8 cellular contexts compared by ENCODE assay signal in genomic region chr9:117744856-117745389, GRCh38. TPM values are rescaled to one million over a fixed set of nuclear protein-coding genes. Genes with fewer than 3 reads are reported as not detected.
DNase-seq lines count a peak whose midpoint lies in the region; ATAC-seq, FAIRE-seq and TF ChIP-seq lines count a peak whose summit lies in the region.

No MANE protein-coding gene starts in this region.

- H3K27me3 ChIP-seq in mesendoderm (ENCODE audit: insufficient read depth, low read length, poor library complexity) (no peaks in the 10 kb centered on the region), trophoblast cell (ENCODE audit: insufficient read depth, low read length) (no peaks in the 10 kb centered on the region)

- H3K4me1 Mint-ChIP-seq in stimulated activated naive CD8-positive, alpha-beta T cell treated with anti-CD3 and anti-CD28 coated beads, Interleukin-15, amount 100 ng/mL, for 72 hours, result peaks cover 5% of the 10 kb centered on the region
- no peaks in the 10 kb centered on the region for H3K4me1 Mint-ChIP-seq in activated naive CD4-positive, alpha-beta T cell treated with anti-CD3 and anti-CD28 coated beads for 36 hours (ENCODE audit: low read depth)

- H3K79me1 ChIP-seq in mesendoderm (ENCODE audit: low read length) (no peaks in the 10 kb centered on the region), trophoblast cell (ENCODE audit: low read length) (no peaks in the 10 kb centered on the region)

- H3K36me3 ChIP-seq in mesendoderm (ENCODE audit: control insufficient read depth, insufficient read depth, low read length) (no peaks in the 10 kb centered on the region), trophoblast cell (ENCODE audit: control insufficient read depth in 1 of 2, insufficient read depth in 2 of 2, low read length in 2 of 2) (no peaks in the 10 kb centered on the region)

- H3K9ac ChIP-seq in mesendoderm (ENCODE audit: low read length), result no peak overlapping the region
- no peak overlapping the region for H3K9ac ChIP-seq in trophoblast cell (ENCODE audit: low read length)

- no peak for ATAC-seq in stimulated activated naive CD8-positive, alpha-beta T cell treated with anti-CD3 and anti-CD28 coated beads, Interleukin-15, amount 100 ng/mL, for 72 hours
- no peak for ATAC-seq in stimulated activated naive CD8-positive, alpha-beta T cell treated with anti-CD3 and anti-CD28 coated beads, Interleukin-15, Interleukin-2, amounts not matched to agents 100 U/mL and 50 U/mL, for 24 hours
- no peak for ATAC-seq in esophagus mucosa

- no peak for TF ChIP-seq POLR2A in H54 (IDR thresholded peaks at IDR 0.05; ENCODE audit: low read depth, low read length)

- no peak for TF ChIP-seq CTCF in choroid plexus epithelial cell (conservative IDR thresholded peaks at IDR 0.05; ENCODE audit: low read depth, low read length)

- H3K4me1 ChIP-seq in mesendoderm (ENCODE audit: control insufficient read depth, low read depth, low read length) (no peaks in the 10 kb centered on the region), trophoblast cell (ENCODE audit: control insufficient read depth in 1 of 2, insufficient read depth in 2 of 2, low read length in 2 of 2) (no peaks in the 10 kb centered on the region)

- H3K23ac ChIP-seq in mesendoderm (ENCODE audit: low read length), result no peak overlapping the region
- no peak overlapping the region for H3K23ac ChIP-seq in trophoblast cell (ENCODE audit: low read length)

- H3K14ac ChIP-seq in trophoblast cell (ENCODE audit: low read length), result no peak overlapping the region

- no peak overlapping the region for H4K91ac ChIP-seq in trophoblast cell (ENCODE audit: low read depth, low read length)

- H3K56ac ChIP-seq in mesendoderm (ENCODE audit: low read length), result no peak overlapping the region

- no peak overlapping the region for H2BK120ac ChIP-seq in mesendoderm (ENCODE audit: low read depth, low read length)
- H2BK120ac ChIP-seq in trophoblast cell (ENCODE audit: insufficient read depth, low read length, poor library complexity), result no peak overlapping the region

- H2BK5ac ChIP-seq in mesendoderm (ENCODE audit: low read length) (no peak overlapping the region), trophoblast cell (ENCODE audit: low read depth, low read length, poor library complexity) (no peak overlapping the region)

- no peak overlapping the region for H2AFZ ChIP-seq in trophoblast cell (ENCODE audit: insufficient read depth, low read length, poor library complexity)

- no peak overlapping the region for H4K12ac ChIP-seq in trophoblast cell (ENCODE audit: low read depth, low read length)

- H2AK5ac ChIP-seq in mesendoderm (ENCODE audit: low read length) (no peak overlapping the region), trophoblast cell (ENCODE audit: low read length) (no peak overlapping the region)

- H3K27ac ChIP-seq in mesendoderm (ENCODE audit: low read depth, low read length) (no peak overlapping the region), trophoblast cell (ENCODE audit: low read depth, low read length) (no peak overlapping the region)

- DNase-seq in stimulated activated naive CD8-positive, alpha-beta T cell treated with anti-CD3 and anti-CD28 coated beads, Interleukin-15, amount 100 ng/mL, for 72 hours, result no peak
- DNase-seq in stimulated activated naive CD8-positive, alpha-beta T cell treated with anti-CD3 and anti-CD28 coated beads, Interleukin-15, Interleukin-2, amounts not matched to agents 100 U/mL and 50 U/mL, for 24 hours, result no peak
- DNase-seq in choroid plexus epithelial cell (ENCODE audit: low read depth), result no peak
- DNase-seq in mesendoderm, result no peak
- DNase-seq in H54 (ENCODE audit: insufficient read length, low spot score), result no peak
- no peak for DNase-seq in activated naive CD4-positive, alpha-beta T cell treated with anti-CD3 and anti-CD28 coated beads for 36 hours
- no peak for DNase-seq in trophoblast cell

- H3K4me2 ChIP-seq in mesendoderm (ENCODE audit: low read length) (no peak overlapping the region), trophoblast cell (ENCODE audit: low read length) (no peak overlapping the region)

- CTCF ChIA-PET in activated naive CD4-positive, alpha-beta T cell treated with anti-CD3 and anti-CD28 coated beads for 36 hours (lab: Charles Lee), result no interaction called here

- H3K4me3 ChIP-seq in choroid plexus epithelial cell (ENCODE audit: low read depth, low read length), result peak overlapping the region; percentile 59
- H3K4me3 ChIP-seq in mesendoderm (ENCODE audit: low read length), result no peak overlapping the region
- H3K4me3 ChIP-seq in trophoblast cell (ENCODE audit: low read depth, low read length), result no peak overlapping the region

- intact Hi-C loops in activated naive CD4-positive, alpha-beta T cell treated with anti-CD3 and anti-CD28 coated beads for 36 hours (cut with micrococcal nuclease), result no loop called here

- WGBS in mesendoderm (ENCODE audit: extremely low coverage, insufficient coverage, low lambda C conversion rate), result no CpG with 5 or more reads among the region's 46 CpGs
- no CpG with 5 or more reads among the region's 46 CpGs for WGBS in trophoblast cell (ENCODE audit: extremely low coverage, insufficient coverage, insufficient read length)

- FAIRE-seq in H54 (lab: Jason Lieb, UNC), result no peak

- no peaks in the 10 kb centered on the region for H3K79me2 ChIP-seq in mesendoderm (ENCODE audit: control insufficient read depth, insufficient read depth, low read length)
- H3K79me2 ChIP-seq in trophoblast cell (ENCODE audit: control insufficient read depth, insufficient read depth, low read length, poor library complexity), result no peaks in the 10 kb centered on the region

- H2BK15ac ChIP-seq in mesendoderm (replicated peaks; ENCODE audit: low read depth), result no peak overlapping the region

- H3K4ac ChIP-seq in mesendoderm (ENCODE audit: low read depth, low read length) (no peak overlapping the region), trophoblast cell (ENCODE audit: low read depth, low read length) (no peak overlapping the region)

- H3K36me3 Mint-ChIP-seq in activated naive CD4-positive, alpha-beta T cell treated with anti-CD3 and anti-CD28 coated beads for 36 hours (ENCODE audit: low read depth), result no peaks in the 10 kb centered on the region

- H3K9me3 Mint-ChIP-seq in stimulated activated naive CD8-positive, alpha-beta T cell treated with anti-CD3 and anti-CD28 coated beads, Interleukin-15, amount 100 ng/mL, for 72 hours, result peaks cover 0 to 7% of the 10 kb centered on the region in 2 donors
- no peaks in the 10 kb centered on the region for H3K9me3 Mint-ChIP-seq in activated naive CD4-positive, alpha-beta T cell treated with anti-CD3 and anti-CD28 coated beads for 36 hours

- H4K8ac ChIP-seq in mesendoderm (ENCODE audit: low read depth, low read length) (no peak overlapping the region), trophoblast cell (ENCODE audit: low read depth, low read length) (no peak overlapping the region)

- H3K4me3 Mint-ChIP-seq in stimulated activated naive CD8-positive, alpha-beta T cell treated with anti-CD3 and anti-CD28 coated beads, Interleukin-15, amount 100 ng/mL, for 72 hours, result peak overlapping the region; percentile 30 to 71
- H3K4me3 Mint-ChIP-seq in activated naive CD4-positive, alpha-beta T cell treated with anti-CD3 and anti-CD28 coated beads for 36 hours, result no peak overlapping the region

- H4K5ac ChIP-seq in mesendoderm (ENCODE audit: low read length), result no peak overlapping the region

- peaks cover 50% of the 10 kb centered on the region for H3K27me3 Mint-ChIP-seq in stimulated activated naive CD8-positive, alpha-beta T cell treated with anti-CD3 and anti-CD28 coated beads, Interleukin-15, amount 100 ng/mL, for 72 hours
- H3K27me3 Mint-ChIP-seq in activated naive CD4-positive, alpha-beta T cell treated with anti-CD3 and anti-CD28 coated beads for 36 hours (ENCODE audit: low read depth), result peaks cover 28% of the 10 kb centered on the region

- no peak overlapping the region for H2BK12ac ChIP-seq in trophoblast cell (ENCODE audit: low read length)

- no peaks in the 10 kb centered on the region for H3K9me3 ChIP-seq in trophoblast cell (ENCODE audit: insufficient read depth, low read depth, low read length)

- H3K18ac ChIP-seq in mesendoderm (ENCODE audit: low read length), result peak overlapping the region; percentile 45
- H3K18ac ChIP-seq in trophoblast cell (ENCODE audit: low read length), result no peak overlapping the region

- H3K27ac Mint-ChIP-seq in stimulated activated naive CD8-positive, alpha-beta T cell treated with anti-CD3 and anti-CD28 coated beads, Interleukin-15, amount 100 ng/mL, for 72 hours, result no peak overlapping the region
- no peak overlapping the region for H3K27ac Mint-ChIP-seq in activated naive CD4-positive, alpha-beta T cell treated with anti-CD3 and anti-CD28 coated beads for 36 hours

RNA-seq across cellular contexts. Expression of gene TLR4, which starts 40.7 kb away (rescaled TPM):
- polyA plus RNA-seq in mesendoderm (2013, experiment 1 of 2), result 0.03 TPM
- 0.04 TPM for polyA plus RNA-seq in mesendoderm (2013, experiment 2 of 2)
- 1.0 TPM for total RNA-seq in esophagus mucosa
- total RNA-seq in activated naive CD4-positive, alpha-beta T cell treated with anti-CD3 and anti-CD28 coated beads for 36 hours, result not detected
- 0.10 and 0.15 TPM in 2 replicates for polyA plus RNA-seq in trophoblast cell (2013)
